In the genomic region with DNA sequence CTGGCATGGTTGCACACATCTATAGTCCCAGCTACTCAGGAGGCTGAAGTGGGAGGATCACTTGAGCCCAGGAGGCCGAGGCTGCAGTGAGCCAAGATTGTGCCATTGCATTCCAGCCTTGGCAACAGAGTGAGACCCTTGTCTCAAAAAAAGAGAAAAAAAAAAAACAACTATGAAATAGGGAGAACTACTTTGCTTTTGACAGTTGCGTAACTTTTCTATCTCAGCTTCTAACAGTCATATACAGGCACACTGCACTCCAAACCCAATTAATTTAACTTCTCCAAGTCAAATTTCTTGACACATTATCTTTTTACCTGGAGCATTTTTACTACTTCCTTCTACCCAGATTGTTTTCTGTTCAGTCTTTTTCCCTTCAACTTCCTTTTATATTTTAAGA, we compare ENCODE assay signal across 11 cellular contexts. TPM values are rescaled to one million over a fixed set of nuclear protein-coding genes. Genes with fewer than 3 reads are reported as not detected.
"Had no signal": no experiment of that assay in that cellular context is flagged by ENCODE, and none has a peak within 500 bp of the region (broad histone marks: within the 10 kb centered on the region; RNA-seq: fewer than 3 reads in every experiment).

No MANE protein-coding gene starts in this region.

- H3K9ac ChIP-seq: GM23248 had no signal

- FAIRE-seq: H54 had no signal

- H3K4me2 ChIP-seq: GM23338 had no signal

- H3K36me3 ChIP-seq: HAP-1 had no signal

- H3K4me3 ChIP-seq: GM23248, GM23338, HAP-1 had no signal

- H3K9me3 ChIP-seq: HAP-1 had no signal

- ATAC-seq: GM23338, HCT116 had no signal

- DNase-seq: GM23248, GOT3, H7, H9, HCEC 1CT, HFFc6 had no signal

- H3K4me1 ChIP-seq: HAP-1 had no signal

- H2AFZ ChIP-seq: GM23248, GM23338 had no signal

- H3K27ac ChIP-seq: GM23248 had no signal

RNA-seq across cellular contexts. Expression of a gene that starts 24.1 kb away (rescaled TPM):
- total RNA-seq: GM23248, GM23338, H4, H7, H9, HFFc6 had no signal
- polyA plus RNA-seq: GM23248, GM23338 had no signal
